In the genomic region with DNA sequence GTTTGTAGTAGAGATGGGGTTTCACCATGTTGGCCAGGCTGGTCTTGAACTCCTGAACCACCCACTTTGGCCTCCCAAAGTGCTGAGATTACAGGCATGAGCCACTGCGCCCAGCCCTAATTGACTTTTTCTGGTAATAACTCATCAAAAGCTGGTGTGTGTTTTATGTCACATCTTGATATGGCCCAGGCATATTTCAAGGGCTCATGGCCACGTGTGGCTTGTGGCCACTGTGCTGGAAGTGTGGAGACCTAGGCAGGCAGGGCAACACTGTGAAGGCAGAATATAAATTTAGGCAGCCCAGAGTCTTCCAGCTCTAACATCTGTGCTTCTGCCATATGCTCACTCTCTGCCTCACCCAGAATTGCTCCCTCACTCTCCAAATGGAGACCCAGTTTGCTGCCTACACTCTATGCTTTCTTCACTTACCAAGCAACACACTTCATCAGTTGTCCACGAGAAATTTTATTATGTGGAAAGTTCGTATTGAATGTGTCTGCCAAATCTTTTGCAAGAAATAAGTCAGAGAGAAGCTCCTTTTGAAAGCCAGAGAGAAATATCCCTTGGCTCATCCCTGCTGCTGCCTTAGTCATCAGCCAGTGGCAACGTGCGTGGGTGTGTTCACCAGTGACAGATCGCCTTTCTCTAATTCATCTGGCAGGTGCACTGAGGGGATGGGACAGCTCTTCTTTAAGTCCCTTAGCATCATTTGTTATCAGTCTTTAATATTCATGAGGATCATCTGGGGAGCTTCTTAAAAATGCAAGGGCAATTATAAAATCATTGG, we compare ENCODE assay signal across 10 cellular contexts.
DNase-seq lines count a peak whose midpoint lies in the region; TF ChIP-seq lines count a peak whose summit lies in the region.
"Had no signal": no experiment of that assay in that cellular context is flagged by ENCODE, and none has a peak within 500 bp of the region (broad histone marks: within the 10 kb centered on the region; RNA-seq: fewer than 3 reads in every experiment).

No MANE protein-coding gene starts in this region.

- no peaks in the 10 kb centered on the region for H3K36me3 Mint-ChIP-seq in glutamatergic neuron (ENCODE audit: unreplicated experiment)

- DNase-seq in SIG-M5 treated with dmso at 0.1 percent for 504 hours (lab: John Stamatoyannopoulos, UW; ENCODE audit: unreplicated experiment): peak; percentile 22
- DNase-seq in SIG-M5 (lab: John Stamatoyannopoulos, UW): no peak
- peak; percentile 32 for DNase-seq in RKO (ENCODE audit: low spot score)
- DNase-seq in glutamatergic neuron: peak; percentile 43
- DNase-seq in stimulated activated CD4-positive, alpha-beta T cell treated with anti-CD3 and anti-CD28 coated beads, Interleukin-4, amount 100 ng/mL, for 48 hours (ENCODE audit: low read depth in 2 of 2): peak; percentile 48 to 58
- DNase-seq in GOT3 (lab: John Stamatoyannopoulos, UW): no peak
- DNase-seq in dermis blood vessel endothelial cell: no peak
- DNase-seq in NCI-H1048 (lab: John Stamatoyannopoulos, UW): no peak
- DNase-seq: H7 had no signal

- H3K4me1 Mint-ChIP-seq in glutamatergic neuron (ENCODE audit: low read depth, unreplicated experiment): peaks cover 48% of the 10 kb centered on the region

- H3K27ac Mint-ChIP-seq in glutamatergic neuron (ENCODE audit: unreplicated experiment): peak overlapping the region; percentile 97

- H3K4me3 Mint-ChIP-seq in glutamatergic neuron (ENCODE audit: unreplicated experiment): peak overlapping the region; percentile 72
- H3K4me3 Mint-ChIP-seq: neural crest cell had no signal

- H3K9me3 Mint-ChIP-seq in glutamatergic neuron (ENCODE audit: unreplicated experiment): peaks cover 26% of the 10 kb centered on the region
- H3K9me3 Mint-ChIP-seq: neural crest cell had no signal

- no peak for TF ChIP-seq CTCF in glutamatergic neuron (IDR thresholded peaks at IDR 0.05; ENCODE audit: partially characterized antibody, unreplicated experiment)

- peaks cover 13% of the 10 kb centered on the region for H3K27me3 Mint-ChIP-seq in glutamatergic neuron (ENCODE audit: unreplicated experiment)

Comparison
In these comparisons a context has a peak if more than half of its experiments do, and no peak if none do; other contexts are left out.
1. DNase-seq: peak in SIG-M5 treated with dmso at 0.1 percent for 504 hours (single experiment), RKO (single experiment), glutamatergic neuron (single experiment) and stimulated activated CD4-positive, alpha-beta T cell treated with anti-CD3 and anti-CD28 coated beads, Interleukin-4, amount 100 ng/mL, for 48 hours (2 of 2); none in SIG-M5 (single experiment), GOT3 (single experiment), dermis blood vessel endothelial cell (single experiment) and NCI-H1048 (single experiment).